In the genomic region with DNA sequence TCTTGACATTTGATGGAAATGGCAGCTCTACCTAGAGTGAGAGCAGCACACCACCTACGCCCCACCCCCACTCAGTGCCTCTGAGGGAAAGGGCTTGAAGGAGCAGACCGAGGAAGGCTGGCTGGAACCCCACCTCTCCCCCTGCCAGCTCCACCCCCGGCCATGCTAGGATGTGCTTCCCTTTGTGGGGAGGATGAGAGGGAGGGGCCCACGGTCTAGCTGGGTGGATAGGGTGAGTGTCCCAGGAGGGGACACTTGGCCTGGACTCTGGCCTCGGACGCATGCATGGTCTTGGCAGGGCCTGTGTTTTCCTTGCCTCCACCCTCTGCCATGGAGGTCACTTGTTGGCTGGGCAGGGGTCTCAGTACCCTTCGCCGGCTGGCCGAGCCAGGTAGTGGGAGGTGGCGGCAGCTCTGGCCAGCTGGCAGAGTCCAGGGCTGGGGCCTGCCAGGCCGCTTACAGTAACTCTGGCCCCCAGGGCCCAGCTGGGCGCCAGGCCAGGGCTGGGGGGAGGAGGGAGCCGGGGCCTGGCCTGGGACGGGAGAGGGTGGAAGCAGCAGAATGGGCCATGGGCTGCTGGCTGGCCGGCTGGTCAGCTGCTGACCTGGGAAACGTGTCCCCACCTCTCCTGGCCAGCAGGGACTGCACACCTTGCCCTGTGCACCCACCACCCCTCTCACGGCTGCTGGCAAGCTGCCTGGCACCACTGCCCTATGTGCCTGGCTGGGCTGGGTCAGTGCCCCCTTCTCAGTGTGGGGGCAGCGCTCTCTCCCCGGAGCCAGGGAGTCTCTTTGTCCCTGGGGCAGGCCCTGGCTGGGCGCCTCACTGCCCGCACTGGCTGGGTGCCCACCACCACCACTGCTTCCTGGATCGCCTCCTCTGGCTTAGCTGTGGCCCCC, we compare ENCODE assay signal across 8 cellular contexts. TPM values are rescaled to one million over a fixed set of nuclear protein-coding genes. Genes with fewer than 3 reads are reported as not detected.
A peak's percentile ranks its signal among the peaks of the same experiment; 100 is the strongest.
DNase-seq lines count a peak whose midpoint lies in the region; ATAC-seq, FAIRE-seq and TF ChIP-seq lines count a peak whose summit lies in the region.

No MANE protein-coding gene starts in this region.

- H3K9me3 ChIP-seq in A549 (no peaks in the 10 kb centered on the region), mesenchymal stem cell (ENCODE audit: control insufficient read depth, low read length) (no peaks in the 10 kb centered on the region), upper lobe of left lung (no peaks in the 10 kb centered on the region), PC-3 (ENCODE audit: low read length) (no peaks in the 10 kb centered on the region)

- H3K23ac ChIP-seq in mesenchymal stem cell (ENCODE audit: low read length in 2 of 2) = no peak overlapping the region

- H2AK5ac ChIP-seq in mesenchymal stem cell (ENCODE audit: low read length, severe bottlenecking) = no peak overlapping the region

- no peak for FAIRE-seq in A549 (lab: Jason Lieb, UNC)

- H3K36me3 Mint-ChIP-seq in chondrocyte (ENCODE audit: low read depth) = peaks cover 5% of the 10 kb centered on the region

- peak overlapping the region in 1 of 2 experiments; percentile 20 for H3K4ac ChIP-seq in mesenchymal stem cell (ENCODE audit: low read depth in 1 of 2, low read length in 2 of 2)

- H3K36me3 ChIP-seq in mesenchymal stem cell (ENCODE audit: control insufficient read depth in 1 of 2, insufficient read depth in 2 of 2, low read depth in 1 of 2, low read length in 2 of 2) (peaks cover 9 to 35% of the 10 kb centered on the region in 2 experiments), upper lobe of left lung (peaks cover 0 to 11% (median 3%) of the 10 kb centered on the region in 4 donors), PC-3 (ENCODE audit: low read depth, low read length) (no peaks in the 10 kb centered on the region)

- H2AFZ ChIP-seq in mesenchymal stem cell (ENCODE audit: low read depth, low read length) (no peak overlapping the region), PC-3 (ENCODE audit: low read length) (no peak overlapping the region)

- H2BK120ac ChIP-seq in mesenchymal stem cell (ENCODE audit: low read depth, low read length) = no peak overlapping the region

- peak overlapping the region in 1 of 2 experiments; percentile 84 for H3K14ac ChIP-seq in mesenchymal stem cell (ENCODE audit: low read length in 2 of 2)

- CTCF ChIA-PET in A549 (lab: Yijun Ruan, JAX) (interaction anchor here (1.3 to 50.4 kb wide), 4 partner anchors 13 to 130 kb away, joined by 4 to 2395 read pairs (median 538); a partner anchor contains a TSS), PC-3 (lab: Charles Lee) (no interaction called here)

- no peaks in the 10 kb centered on the region for H3F3A ChIP-seq in PC-3 (ENCODE audit: low read length, unreplicated experiment)

- H3K27me3 ChIP-seq in mesenchymal stem cell (ENCODE audit: control insufficient read depth in 1 of 2, insufficient read depth in 1 of 2, low read length in 2 of 2) (no peaks in the 10 kb centered on the region), upper lobe of left lung (no peaks in the 10 kb centered on the region), PC-3 (ENCODE audit: low read length) (no peaks in the 10 kb centered on the region)

- peak overlapping the region; percentile 75 for H3K9ac ChIP-seq in mesenchymal stem cell (ENCODE audit: low read length)
- no peak overlapping the region for H3K9ac ChIP-seq in PC-3 (ENCODE audit: low read length)

- 34% methylated on average over 20 of the region's 22 CpGs for WGBS in A549 (ENCODE audit: missing lambda C conversion rate)
- 90% methylated on average over 16 of the region's 22 CpGs for WGBS in mesenchymal stem cell
- WGBS in upper lobe of left lung, 2 donors = 9 to 17% methylated on average over 4 to 12 of the region's 22 CpGs

- DNase-seq in A549 (ENCODE audit: low read depth in 1 of 2, low spot score in 1 of 2) = peak in 1 of 2 experiments; percentile 75
- DNase-seq in LHCN-M2 (ENCODE audit: low read depth) = peak; percentile 62
- DNase-seq in chondrocyte (ENCODE audit: low spot score) = no peak
- DNase-seq in mesenchymal stem cell = no peak
- DNase-seq in upper lobe of left lung = peak; percentile 94 to 96
- no peak for DNase-seq in PC-3
- DNase-seq in NCI-H2107 treated with DMSO at 0.1 percent for 48 hours (lab: John Stamatoyannopoulos, UW; ENCODE audit: unreplicated experiment) = no peak
- DNase-seq in NCI-H2107 (lab: John Stamatoyannopoulos, UW) = no peak

- TF ChIP-seq EP300 in A549 (IDR thresholded peaks at IDR 0.05) (peak in 1 of 2 experiments; percentile 31; a peak in 1 of 5 replicates), upper lobe of left lung (IDR thresholded peaks at IDR 0.05) (peak in 3 of 4 donors; percentile 38 to 63 (median 42))

- H2BK15ac ChIP-seq in mesenchymal stem cell (ENCODE audit: low read depth, poor library complexity, severe bottlenecking) = peak overlapping the region; percentile 60

- intact Hi-C loops in PC-3 (cut with micrococcal nuclease) = no loop called here

- TF ChIP-seq RAD21 in A549 (conservative IDR thresholded peaks at IDR 0.05 in 1 of 2, IDR thresholded peaks at IDR 0.05 in 1 of 2) = no peak

- peaks cover 72% of the 10 kb centered on the region for H3K4me1 Mint-ChIP-seq in chondrocyte (ENCODE audit: low read depth)

- H3K4me1 ChIP-seq in A549 (peaks cover 86% of the 10 kb centered on the region), mesenchymal stem cell (ENCODE audit: control insufficient read depth, insufficient read depth, low read depth, low read length) (peaks cover 45% of the 10 kb centered on the region), upper lobe of left lung (peaks cover 94 to 100% (median 97%) of the 10 kb centered on the region in 4 donors), PC-3 (ENCODE audit: insufficient read depth, low read length) (peaks cover 8% of the 10 kb centered on the region; the same call in 1 of the 2 replicates)

- peak overlapping the region; percentile 89 for H3K27ac Mint-ChIP-seq in chondrocyte (ENCODE audit: unreplicated experiment)

- H4K20me1 ChIP-seq in PC-3 (ENCODE audit: low read length) = no peaks in the 10 kb centered on the region; the same call in 1 of the 2 replicates

- peaks cover 58% of the 10 kb centered on the region for H3K79me2 ChIP-seq in PC-3 (ENCODE audit: low read length)

- H3K9me2 ChIP-seq in PC-3 (replicated peaks; ENCODE audit: low read length) = no peaks in the 10 kb centered on the region

- H2BK5ac ChIP-seq in mesenchymal stem cell (ENCODE audit: low read depth, low read length, poor library complexity, severe bottlenecking) = no peak overlapping the region

- peaks cover 26% of the 10 kb centered on the region for H3K79me1 ChIP-seq in mesenchymal stem cell (replicated peaks; ENCODE audit: low read length, poor library complexity, severe bottlenecking)

- H3K18ac ChIP-seq in mesenchymal stem cell (ENCODE audit: low read depth in 1 of 2, low read length in 2 of 2) = no peak overlapping the region

- H3K4me3 Mint-ChIP-seq in chondrocyte (ENCODE audit: unreplicated experiment) = peak overlapping the region; percentile 52

- H2BK12ac ChIP-seq in mesenchymal stem cell (ENCODE audit: low read length in 2 of 2) = peak overlapping the region in 1 of 2 experiments; percentile 4

- TF ChIP-seq POLR2A in A549 (IDR thresholded peaks at IDR 0.05; ENCODE audit: low read length) = no peak
- TF ChIP-seq POLR2A in upper lobe of left lung (IDR thresholded peaks at IDR 0.05) = peak in 1 of 4 donors; percentile 52

- H3K4me2 ChIP-seq in A549 = peak overlapping the region; percentile 75
- no peak overlapping the region for H3K4me2 ChIP-seq in mesenchymal stem cell (ENCODE audit: low read length, poor library complexity, severe bottlenecking)
- no peak overlapping the region for H3K4me2 ChIP-seq in PC-3 (ENCODE audit: low read length)

- H4K91ac ChIP-seq in mesenchymal stem cell (ENCODE audit: low read length) = peak overlapping the region; percentile 78

- H3K27ac ChIP-seq in A549 (peak overlapping the region; percentile 74 to 82), mesenchymal stem cell (ENCODE audit: low read length, poor library complexity, severe bottlenecking) (no peak overlapping the region), upper lobe of left lung (peak overlapping the region; percentile 93 to 96 (median 96)), PC-3 (ENCODE audit: low read length) (no peak overlapping the region)

- POLR2A ChIA-PET in A549 (lab: Yijun Ruan, JAX) (interaction anchor here (0.6 to 1.7 kb wide), 3 partner anchors 12 to 1357 kb away, joined by 3 to 8 read pairs (median 3); a partner anchor contains a TSS), PC-3 (lab: Charles Lee; ENCODE audit: unreplicated experiment) (no interaction called here)

- H3K4me3 ChIP-seq in A549 (no peak overlapping the region), mesenchymal stem cell (ENCODE audit: insufficient read depth in 1 of 2, low read depth in 1 of 2, low read length in 2 of 2) (peak overlapping the region in 1 of 2 experiments; percentile 65), upper lobe of left lung (peak overlapping the region in 3 of 4 donors; percentile 10 to 29 (median 29)), PC-3 (ENCODE audit: low read length) (no peak overlapping the region)

- H4K8ac ChIP-seq in mesenchymal stem cell (ENCODE audit: low read length) = peak overlapping the region; percentile 69

- H3K9me3 Mint-ChIP-seq in chondrocyte (ENCODE audit: low read depth) = no peaks in the 10 kb centered on the region

- H3K27me3 Mint-ChIP-seq in chondrocyte (ENCODE audit: low read depth) = no peaks in the 10 kb centered on the region

- ATAC-seq in A549 (peak; percentile 62 to 76), upper lobe of left lung (ENCODE audit: low FRiP score in 2 of 2) (peak; percentile 81 to 84), PC-3 (no peak)

- TF ChIP-seq CTCF in A549 (IDR thresholded peaks at IDR 0.05) (no peak), chondrocyte (IDR thresholded peaks at IDR 0.05) (no peak), upper lobe of left lung (IDR thresholded peaks at IDR 0.05) (peak in 3 of 6 experiments; percentile 12 to 36 (median 19)), PC-3 (conservative IDR thresholded peaks at IDR 0.05; ENCODE audit: low read depth, low read length) (no peak)

- BruUV-seq in PC-3 (replicated peaks; lab: Mats Ljungman, UMichigan) = no TSS peak

RNA-seq across cellular contexts. Expression of a gene that starts 23.0 kb away (rescaled TPM):
- polyA plus RNA-seq in A549 (2011; rRNA removed) (8.6 and 9.9 TPM in 2 replicates), A549 (2017; fragmentation: RNase III; extraction: RNeasy Plus Mini Kit Qiagen cat#74134 plus additional on column Dnase treatment) (17.2 to 18.5 TPM (median 17.9 TPM) in 3 replicates)
- 6.5 and 11.0 TPM in 2 replicates for polyA plus RNA-seq in A549 (2012; cell fraction: cytosol; rRNA removed)
- 17.6 and 21.1 TPM in 2 replicates for polyA plus RNA-seq in A549 (2012; cell fraction: nucleus; rRNA removed)
- 11.6 and 12.9 TPM in 2 replicates for polyA minus RNA-seq in A549 (2011; rRNA and poly(A)+ RNA removed)
- total RNA-seq in LHCN-M2 (2014; rRNA removed) (24.2 and 29.6 TPM in 2 replicates), chondrocyte (59.2 to 65.7 TPM (median 61.2 TPM) in 3 replicates), upper lobe of left lung (10 to 100 TPM; 45.7 to 95.6 (median 85.9) TPM), PC-3 (2014; rRNA removed) (19.6 and 23.8 TPM in 2 replicates)
- polyA plus RNA-seq in LHCN-M2 (2012) = 38.8 TPM
- 32.6 TPM for polyA plus RNA-seq in mesenchymal stem cell (2013, experiment 1 of 2)
- polyA plus RNA-seq in mesenchymal stem cell (2013, experiment 2 of 2) = 32.1 TPM

RNA-seq across cellular contexts. Expression of a gene that starts 32.5 kb away (rescaled TPM):
- polyA plus RNA-seq in A549 (2011; rRNA removed) (0.09 TPM in 1 of 2 replicates, not detected in the other), A549 (2017; fragmentation: RNase III; extraction: RNeasy Plus Mini Kit Qiagen cat#74134 plus additional on column Dnase treatment) (0.40 to 1.2 TPM (median 0.70 TPM) in 3 replicates)
- polyA plus RNA-seq in A549 (2012; cell fraction: cytosol; rRNA removed) = 0.21 and 0.41 TPM in 2 replicates
- polyA plus RNA-seq in A549 (2012; cell fraction: nucleus; rRNA removed) = 0.36 and 0.82 TPM in 2 replicates
- not detected in 2 replicates for polyA minus RNA-seq in A549 (2011; rRNA and poly(A)+ RNA removed)
- total RNA-seq in LHCN-M2 (2014; rRNA removed) (not detected in 2 replicates), chondrocyte (0.32 to 0.41 TPM in 2 of 3 replicates, not detected in the other), upper lobe of left lung (1 to 10 TPM in 4 of 6 donors, not detected in 2; 1.7 to 8.4 (median 4.5) TPM), PC-3 (2014; rRNA removed) (not detected in 2 replicates)
- 0.19 TPM for polyA plus RNA-seq in LHCN-M2 (2012)
- polyA plus RNA-seq in mesenchymal stem cell (2013, experiment 1 of 2) = 0.44 TPM
- 0.29 TPM for polyA plus RNA-seq in mesenchymal stem cell (2013, experiment 2 of 2)

RNA-seq across cellular contexts. Expression of a gene that starts 44.3 kb away (rescaled TPM):
- polyA plus RNA-seq in A549 (2011; rRNA removed) (71.4 and 79.5 TPM in 2 replicates), A549 (2017; fragmentation: RNase III; extraction: RNeasy Plus Mini Kit Qiagen cat#74134 plus additional on column Dnase treatment) (66.6 to 67.5 TPM (median 67.0 TPM) in 3 replicates)
- 41.7 and 44.4 TPM in 2 replicates for polyA plus RNA-seq in A549 (2012; cell fraction: cytosol; rRNA removed)
- 29.8 and 45.7 TPM in 2 replicates for polyA plus RNA-seq in A549 (2012; cell fraction: nucleus; rRNA removed)
- polyA minus RNA-seq in A549 (2011; rRNA and poly(A)+ RNA removed) = 27.0 and 28.3 TPM in 2 replicates
- total RNA-seq in LHCN-M2 (2014; rRNA removed) (43.2 and 46.6 TPM in 2 replicates), chondrocyte (8.5 to 33.1 TPM (median 9.9 TPM) in 3 replicates), upper lobe of left lung (1 to 10 TPM; 1.1 to 5.1 (median 2.3) TPM), PC-3 (2014; rRNA removed) (48.9 and 58.3 TPM in 2 replicates)
- polyA plus RNA-seq in LHCN-M2 (2012) = 22.5 TPM
- 8.5 TPM for polyA plus RNA-seq in mesenchymal stem cell (2013, experiment 1 of 2)
- polyA plus RNA-seq in mesenchymal stem cell (2013, experiment 2 of 2) = 9.1 TPM

Comparison
In these comparisons a context has a peak if more than half of its experiments do, and no peak if none do; other contexts are left out.
1. DNase-seq: peak in LHCN-M2 (single experiment) and upper lobe of left lung (2 of 2); none in chondrocyte (single experiment), mesenchymal stem cell (single experiment), PC-3 (single experiment), NCI-H2107 treated with DMSO at 0.1 percent for 48 hours (single experiment) and NCI-H2107 (single experiment).
2. H3K27ac ChIP-seq: peak in A549 (2 of 2) and upper lobe of left lung (4 of 4); none in mesenchymal stem cell (single experiment) and PC-3 (single experiment).
3. H3K4me3 ChIP-seq: peak in upper lobe of left lung (3 of 4); none in A549 (single experiment) and PC-3 (single experiment).